In the genomic region with DNA sequence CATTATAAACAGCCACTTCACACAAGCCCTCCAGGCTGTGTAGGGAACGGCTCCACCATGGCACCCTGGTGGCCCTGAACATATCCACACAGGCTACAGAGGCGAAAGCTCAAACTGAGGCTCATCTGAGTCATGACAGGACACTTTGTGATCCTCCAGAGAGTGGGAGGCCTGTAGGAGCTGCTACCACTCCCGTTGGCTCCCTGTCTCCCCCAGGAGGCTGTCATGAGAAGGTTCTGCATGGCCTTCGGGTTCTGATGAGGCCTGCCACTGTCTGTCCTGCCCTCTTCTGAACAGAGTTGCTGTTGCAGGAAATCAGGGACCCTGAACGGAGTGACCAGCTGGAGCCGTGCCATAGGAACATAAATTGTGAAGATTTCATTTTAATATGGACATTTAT, we compare ENCODE assay signal across 12 cellular contexts. TPM values are rescaled to one million over a fixed set of nuclear protein-coding genes. Genes with fewer than 3 reads are reported as not detected.
DNase-seq lines count a peak whose midpoint lies in the region; ATAC-seq, FAIRE-seq and TF ChIP-seq lines count a peak whose summit lies in the region.
"Had no signal": no experiment of that assay in that cellular context is flagged by ENCODE, and none has a peak within 500 bp of the region (broad histone marks: within the 10 kb centered on the region; RNA-seq: fewer than 3 reads in every experiment).

No MANE protein-coding gene starts in this region.

- 29% methylated on average over 6 of the region's 6 CpGs for WGBS in GM12878 (ENCODE audit: insufficient coverage, insufficient replicate concordance, low lambda C conversion rate, missing lambda C conversion rate)

- H3K4me3 ChIP-seq in MM.1S (ENCODE audit: low read length), result no peak overlapping the region
- no peak overlapping the region for H3K4me3 ChIP-seq in GM12878
- H3K4me3 ChIP-seq: prostate gland, stomach had no signal

- H3K9me3 ChIP-seq in MM.1S (replicated peaks; ENCODE audit: insufficient read depth, low read length) (no peaks in the 10 kb centered on the region), GM12878 (replicated peaks; ENCODE audit: control insufficient read depth, insufficient read depth, low read length) (no peaks in the 10 kb centered on the region)
- H3K9me3 ChIP-seq: prostate gland had no signal

- no peaks in the 10 kb centered on the region for H3K79me2 ChIP-seq in MM.1S (ENCODE audit: low read length)
- no peaks in the 10 kb centered on the region for H3K79me2 ChIP-seq in GM12878 (ENCODE audit: control insufficient read depth, insufficient read depth, low read length)

- no peaks in the 10 kb centered on the region for H4K20me1 ChIP-seq in MM.1S (ENCODE audit: insufficient read depth, low read length)
- no peaks in the 10 kb centered on the region for H4K20me1 ChIP-seq in GM12878 (ENCODE audit: control insufficient read depth, insufficient read depth)

- ATAC-seq in GM12878 (peak; percentile 88), HG02884 (IDR thresholded peaks at IDR 0.05; ENCODE audit: unreplicated experiment) (no peak)

- H3K36me3 ChIP-seq in MM.1S (replicated peaks; ENCODE audit: insufficient read depth, low read length), result no peaks in the 10 kb centered on the region
- H3K36me3 ChIP-seq in GM12878 (ENCODE audit: control insufficient read depth in 2 of 2, insufficient read depth in 2 of 2, low read length in 1 of 2), result no peaks in the 10 kb centered on the region
- H3K36me3 ChIP-seq: prostate gland, stomach had no signal

- TF ChIP-seq CTCF in MM.1S (IDR thresholded peaks at IDR 0.05; ENCODE audit: low read length), result peak; percentile 47
- peak; percentile 39 to 55 (median 43) for TF ChIP-seq CTCF in GM12878 (IDR thresholded peaks at IDR 0.05 in 2 of 3, conservative IDR thresholded peaks at IDR 0.05 in 1 of 3; ENCODE audit: control insufficient read depth in 2 of 3, extremely low read depth in 1 of 3, insufficient read depth in 1 of 3, low read depth in 3 of 3, low read length in 3 of 3)

- H3K27me3 ChIP-seq in MM.1S (replicated peaks; ENCODE audit: insufficient read depth, low read length), result no peaks in the 10 kb centered on the region; the same call in 1 of the 2 replicates
- H3K27me3 ChIP-seq in GM12878 (replicated peaks in 1 of 2; ENCODE audit: control insufficient read depth in 2 of 2, insufficient read depth in 2 of 2, low read length in 1 of 2), result peaks cover 1 to 3% of the 10 kb centered on the region in 2 experiments; a peak in 2 of 4 replicates

- no peaks in the 10 kb centered on the region for H3K9me2 ChIP-seq in MM.1S (replicated peaks; ENCODE audit: insufficient read depth, low read length)

- RAD21 ChIA-PET in GM12878 (lab: Charles Lee; ENCODE audit: unreplicated experiment), result interaction anchor here (1.1 kb wide), 1 partner anchor 142 kb away, joined by 3 read pairs; no protein-coding TSS in a partner anchor

- SMC1A ChIA-PET in GM12878 (lab: Charles Lee; ENCODE audit: uncharacterized antibody, unreplicated experiment), result interaction anchor here (1.0 kb wide), 1 partner anchor 53 kb away, joined by 3 read pairs; no protein-coding TSS in a partner anchor

- DNase-seq in stimulated activated CD4-positive, alpha-beta T cell treated with anti-CD3 and anti-CD28 coated beads, Interleukin-15, amount 100 ng/mL, for 48 hours (ENCODE audit: low read depth in 2 of 2), result peak; percentile 6 to 22
- no peak for DNase-seq in stimulated activated CD4-positive, alpha-beta T cell treated with anti-CD3 and anti-CD28 coated beads, Interleukin-4, amount 100 ng/mL, for 4 hours
- DNase-seq in MM.1S (peak; percentile 40), GM12878 (ENCODE audit: low read depth, low spot score) (no peak), cerebellum (ENCODE audit: low spot score) (no peak), T-helper 9 cell (no peak)
- DNase-seq in activated CD4-positive, CD25-positive, alpha-beta regulatory T cell treated with anti-CD3 and anti-CD28 coated beads, Interleukin-2, amount 50 U/mL, for 72 hours, result no peak
- DNase-seq: kidney glomerular epithelial cell, NCI-H510A treated with DMSO at 0.1 percent for 48 hours, stomach had no signal

- CTCF ChIA-PET in GM12878 (lab: Yijun Ruan, JAX), result interaction anchor here (0.8 kb wide), 1 partner anchor 35 kb away, joined by 3 read pairs; no protein-coding TSS in a partner anchor

- in situ Hi-C loops in GM12878 (cut with MboI), result no loop called here

- no peak for TF ChIP-seq POLR2A in GM12878 (IDR thresholded peaks at IDR 0.05; ENCODE audit: low read depth, low read length)

- H2AFZ ChIP-seq in MM.1S (ENCODE audit: low read length) (no peak overlapping the region), GM12878 (ENCODE audit: control insufficient read depth, low read depth, low read length) (no peak overlapping the region)

- no peak for FAIRE-seq in GM12878 (lab: Jason Lieb, UNC)

- peak; percentile 26; the same call in 1 of the 2 replicates for TF ChIP-seq RAD21 in GM12878 (IDR thresholded peaks at IDR 0.05; ENCODE audit: insufficient read depth, low read depth, low read length)

- intact Hi-C loops in GM12878 (cut with micrococcal nuclease; ENCODE audit: unreplicated experiment), result no loop called here

- no peak for TF ChIP-seq EP300 in GM12878 (IDR thresholded peaks at IDR 0.05; ENCODE audit: borderline replicate concordance in 1 of 2, control insufficient read depth in 1 of 2, low read depth in 2 of 2, low read length in 2 of 2)

- H3K4me1 ChIP-seq in MM.1S (ENCODE audit: low read length) (no peaks in the 10 kb centered on the region), GM12878 (ENCODE audit: control insufficient read depth, insufficient read depth, low read length) (no peaks in the 10 kb centered on the region)
- H3K4me1 ChIP-seq: prostate gland had no signal

- no TSS peak for BruUV-seq in GM12878 (replicated peaks; lab: Mats Ljungman, UMichigan)

- H3K4me2 ChIP-seq in MM.1S (ENCODE audit: low read depth, low read length), result no peak overlapping the region
- H3K4me2 ChIP-seq in GM12878 (ENCODE audit: control insufficient read depth, insufficient read depth), result no peak overlapping the region

- H3K27ac ChIP-seq in MM.1S (ENCODE audit: low read length), result no peak overlapping the region
- no peak overlapping the region for H3K27ac ChIP-seq in GM12878 (ENCODE audit: control insufficient read depth, insufficient read depth)
- H3K27ac ChIP-seq: prostate gland, stomach had no signal

- H3K9ac ChIP-seq in MM.1S (ENCODE audit: low read length), result no peak overlapping the region
- H3K9ac ChIP-seq in GM12878 (ENCODE audit: control insufficient read depth, insufficient read depth, low read length), result no peak overlapping the region

- H3F3A ChIP-seq in MM.1S (ENCODE audit: insufficient read depth, low read length), result no peaks in the 10 kb centered on the region

- POLR2A ChIA-PET in GM12878 (lab: Charles Lee), result no interaction called here

RNA-seq across cellular contexts. Expression of gene ALDH3B2, which starts 23.8 kb away (rescaled TPM):
- total RNA-seq in GM12878 (2013; cell fraction: nucleolus; rRNA removed), result not detected in 2 replicates
- total RNA-seq in GM12878 (2014; rRNA removed) (0.16 and 0.17 TPM in 2 replicates), GM12878 (2014; rRNA removed; fragmentation: Illumina TruSeq; extraction: Trizol) (not detected in 2 replicates), GM12878 (2021) (not detected in 2 replicates), cerebellum (not detected)
- not detected for polyA plus RNA-seq in GM12878 (2011; ENCODE audit: low read depth)
- polyA plus RNA-seq in GM12878 (2011; rRNA removed) (not detected in 2 replicates), GM12878 (2014; fragmentation: Illumina TruSeq; extraction: Trizol) (0.09 TPM in 1 of 2 replicates, not detected in the other), GM12878 (2014; fragmentation: Nextera tagmentation; extraction: Ambion mirVana) (not detected), GM12878 (2014; rRNA removed) (not detected in 2 replicates), GM12878 (2016; fragmentation: Nextera tagmentation; extraction: Ambion mirVana) (not detected)
- not detected in 2 replicates for polyA plus RNA-seq in GM12878 (2011; cell fraction: cytosol; rRNA removed)
- polyA plus RNA-seq in GM12878 (2011; cell fraction: nucleus; rRNA removed), result not detected in 2 replicates
- not detected in 2 replicates for polyA plus RNA-seq in GM12878 (2012)
- not detected in 2 replicates for polyA minus RNA-seq in GM12878 (2011; rRNA and poly(A)+ RNA removed)
- polyA minus RNA-seq in GM12878 (2011; cell fraction: cytosol; rRNA and poly(A)+ RNA removed), result not detected in 2 replicates
- polyA minus RNA-seq in GM12878 (2011; cell fraction: nucleus; rRNA and poly(A)+ RNA removed), result not detected in 2 replicates

RNA-seq across cellular contexts. Expression of gene ACY3, which starts 47.7 kb away (rescaled TPM):
- total RNA-seq in GM12878 (2013; cell fraction: nucleolus; rRNA removed), result not detected in 2 replicates
- total RNA-seq in GM12878 (2014; rRNA removed) (20.2 and 27.8 TPM in 2 replicates), GM12878 (2014; rRNA removed; fragmentation: Illumina TruSeq; extraction: Trizol) (12.2 and 12.8 TPM in 2 replicates), GM12878 (2021) (23.5 and 24.3 TPM in 2 replicates), cerebellum (0.27 TPM)
- 1.5 TPM for polyA plus RNA-seq in GM12878 (2011; ENCODE audit: low read depth)
- polyA plus RNA-seq in GM12878 (2011; rRNA removed) (0.33 and 0.83 TPM in 2 replicates), GM12878 (2014; fragmentation: Illumina TruSeq; extraction: Trizol) (6.3 and 17.8 TPM in 2 replicates), GM12878 (2014; fragmentation: Nextera tagmentation; extraction: Ambion mirVana) (10 to 100 TPM; 13.1 to 14.4 TPM), GM12878 (2014; rRNA removed) (30.7 and 36.1 TPM in 2 replicates), GM12878 (2016; fragmentation: Nextera tagmentation; extraction: Ambion mirVana) (10 to 100 TPM; 16.8 to 22.4 TPM)
- polyA plus RNA-seq in GM12878 (2011; cell fraction: cytosol; rRNA removed), result 1.3 and 1.8 TPM in 2 replicates
- 1.9 and 2.8 TPM in 2 replicates for polyA plus RNA-seq in GM12878 (2011; cell fraction: nucleus; rRNA removed)
- polyA plus RNA-seq in GM12878 (2012), result 3.7 and 6.2 TPM in 2 replicates
- polyA minus RNA-seq in GM12878 (2011; rRNA and poly(A)+ RNA removed), result 0.88 and 1.7 TPM in 2 replicates
- polyA minus RNA-seq in GM12878 (2011; cell fraction: cytosol; rRNA and poly(A)+ RNA removed), result 1.3 TPM in 1 of 2 replicates, not detected in the other
- 0.48 TPM in 1 of 2 replicates, not detected in the other for polyA minus RNA-seq in GM12878 (2011; cell fraction: nucleus; rRNA and poly(A)+ RNA removed)

RNA-seq across cellular contexts. Expression of gene TBX10, which starts 58.7 kb away (rescaled TPM):
- total RNA-seq in GM12878 (2013; cell fraction: nucleolus; rRNA removed), result 0.32 TPM in 1 of 2 replicates, not detected in the other
- total RNA-seq in GM12878 (2014; rRNA removed) (0.22 and 0.23 TPM in 2 replicates), GM12878 (2014; rRNA removed; fragmentation: Illumina TruSeq; extraction: Trizol) (0.18 TPM in 1 of 2 replicates, not detected in the other), GM12878 (2021) (0.16 and 0.26 TPM in 2 replicates), cerebellum (not detected)
- polyA plus RNA-seq in GM12878 (2011; ENCODE audit: low read depth), result not detected
- polyA plus RNA-seq in GM12878 (2011; rRNA removed) (not detected in 2 replicates), GM12878 (2014; fragmentation: Illumina TruSeq; extraction: Trizol) (0.10 and 0.16 TPM in 2 replicates), GM12878 (2014; fragmentation: Nextera tagmentation; extraction: Ambion mirVana) (not detected), GM12878 (2014; rRNA removed) (0.15 and 0.44 TPM in 2 replicates), GM12878 (2016; fragmentation: Nextera tagmentation; extraction: Ambion mirVana) (under 1 TPM in 1 of 2 experiments, not detected in 1; 0.17 TPM)
- 0.07 and 0.13 TPM in 2 replicates for polyA plus RNA-seq in GM12878 (2011; cell fraction: cytosol; rRNA removed)
- 0.25 and 0.27 TPM in 2 replicates for polyA plus RNA-seq in GM12878 (2011; cell fraction: nucleus; rRNA removed)
- polyA plus RNA-seq in GM12878 (2012), result 0.08 TPM in 1 of 2 replicates, not detected in the other
- not detected in 2 replicates for polyA minus RNA-seq in GM12878 (2011; rRNA and poly(A)+ RNA removed)
- not detected in 2 replicates for polyA minus RNA-seq in GM12878 (2011; cell fraction: cytosol; rRNA and poly(A)+ RNA removed)
- polyA minus RNA-seq in GM12878 (2011; cell fraction: nucleus; rRNA and poly(A)+ RNA removed), result not detected in 2 replicates
- total RNA-seq: prostate gland, stomach had no signal
- polyA plus RNA-seq: stomach had no signal

Comparison
In these comparisons a context has a peak if more than half of its experiments do, and no peak if none do; other contexts are left out.
1. DNase-seq: peak in stimulated activated CD4-positive, alpha-beta T cell treated with anti-CD3 and anti-CD28 coated beads, Interleukin-15, amount 100 ng/mL, for 48 hours (2 of 2) and MM.1S (single experiment); none in stimulated activated CD4-positive, alpha-beta T cell treated with anti-CD3 and anti-CD28 coated beads, Interleukin-4, amount 100 ng/mL, for 4 hours (0 of 2), GM12878 (single experiment), activated CD4-positive, CD25-positive, alpha-beta regulatory T cell treated with anti-CD3 and anti-CD28 coated beads, Interleukin-2, amount 50 U/mL, for 72 hours (single experiment), cerebellum (single experiment) and T-helper 9 cell (single experiment).